8 cellular contexts compared by ENCODE assay signal in the genomic region with DNA sequence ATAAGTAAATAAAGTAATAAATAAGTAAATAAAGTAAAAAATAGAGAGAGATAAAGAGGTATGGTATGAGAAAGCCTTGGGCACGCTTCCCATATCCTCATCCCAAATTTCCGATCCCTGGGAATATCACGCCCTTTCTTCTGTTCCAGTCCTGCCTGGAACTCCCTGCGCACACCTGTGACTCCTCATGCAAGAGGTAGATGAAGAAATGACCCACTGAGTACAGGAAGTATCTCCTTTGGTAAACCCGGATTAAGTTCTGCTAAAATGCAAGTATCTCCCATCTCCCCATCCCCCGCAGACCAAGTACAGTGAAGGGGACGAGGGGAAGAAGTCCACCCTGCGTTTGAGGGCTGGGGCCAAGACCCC. TPM values are rescaled to one million over a fixed set of nuclear protein-coding genes. Genes with fewer than 3 reads are reported as not detected.
DNase-seq lines count a peak whose midpoint lies in the region; ATAC-seq and TF ChIP-seq lines count a peak whose summit lies in the region.

No MANE protein-coding gene starts in this region.

- H3K4me3 ChIP-seq in Panc1 (ENCODE audit: low read depth in 2 of 2, low read length in 2 of 2) (peak overlapping the region; percentile 71 to 85), fibroblast of pulmonary artery (replicated peaks; ENCODE audit: low read depth, low read length) (peak overlapping the region; percentile 87), skin epidermis (peak overlapping the region; percentile 74 to 99 (median 83))

- ATAC-seq in GM21526 (IDR thresholded peaks at IDR 0.05; ENCODE audit: low FRiP score, unreplicated experiment) (peak; percentile 20), Panc1 (no peak)

- no peaks in the 10 kb centered on the region for H3K4me1 ChIP-seq in Panc1 (ENCODE audit: control insufficient read depth, insufficient read depth, low read length)

- no peak for DNase-seq in Panc1 (ENCODE audit: low read depth, low spot score)
- no peak for DNase-seq in fibroblast of pulmonary artery (ENCODE audit: low read depth)
- no peak for DNase-seq in cerebellar cortex (ENCODE audit: low spot score)
- DNase-seq in T1000 (lab: John Stamatoyannopoulos, UW) = no peak
- no peak for DNase-seq in NCI-H1694 treated with DMSO at 0.1 percent for 48 hours (lab: John Stamatoyannopoulos, UW)
- DNase-seq in islet precursor cell = no peak

- no peaks in the 10 kb centered on the region for H3K9me3 ChIP-seq in Panc1 (ENCODE audit: control insufficient read depth, insufficient read depth, low read depth, low read length)

- intact Hi-C loops in Panc1 (cut with micrococcal nuclease; ENCODE audit: unreplicated experiment) = no loop called here

- CTCF ChIA-PET in Panc1 (lab: Charles Lee) = interaction anchor here (0.6 kb wide), 1 partner anchor 12 kb away, joined by 7 read pairs; no protein-coding TSS in a partner anchor

- H3K27ac ChIP-seq in Panc1 (ENCODE audit: low read length) (no peak overlapping the region; the same call in 1 of the 2 replicates), skin epidermis (peak overlapping the region in 14 of 21 experiments; percentile 91 to 98 (median 96))

- no peaks in the 10 kb centered on the region for H3K27me3 ChIP-seq in Panc1 (ENCODE audit: control insufficient read depth, insufficient read depth, low read length)

- BruUV-seq in Panc1 (replicated peaks; lab: Mats Ljungman, UMichigan) = no TSS peak

- no peak for TF ChIP-seq CTCF in Panc1 (IDR thresholded peaks at IDR 0.05)
- TF ChIP-seq CTCF in fibroblast of pulmonary artery (IDR thresholded peaks at IDR 0.05; ENCODE audit: low read length, missing control alignments) = no peak

- in situ Hi-C loops in Panc1 (cut with HindIII; ENCODE audit: low pct_unique_long_range_greater_than_20kb, low sequenced_read_pairs) = no loop called here

- POLR2A ChIA-PET in Panc1 (lab: Charles Lee) = interaction anchor here (0.6 kb wide), 1 partner anchor 76 kb away, joined by 10 read pairs; no protein-coding TSS in a partner anchor

- no peaks in the 10 kb centered on the region for H3K36me3 ChIP-seq in Panc1 (ENCODE audit: control insufficient read depth, insufficient read depth, low read length)

RNA-seq across cellular contexts. Expression of gene ZNF136, which starts 0.4 kb away (rescaled TPM):
- total RNA-seq in Panc1 (2021; ENCODE audit: unreplicated experiment) = 4.6 TPM
- 4.2 TPM for polyA plus RNA-seq in Panc1 (2012; ENCODE audit: insufficient read length)

RNA-seq across cellular contexts. Expression of gene ZNF625, which starts 6.0 kb away (rescaled TPM):
- total RNA-seq in Panc1 (2021; ENCODE audit: unreplicated experiment) = 7.9 TPM
- polyA plus RNA-seq in Panc1 (2012; ENCODE audit: insufficient read length) = 1.0 TPM

RNA-seq across cellular contexts. Expression of gene ZNF20, which starts 22.3 kb away (rescaled TPM):
- 4.9 TPM for total RNA-seq in Panc1 (2021; ENCODE audit: unreplicated experiment)
- 1.8 TPM for polyA plus RNA-seq in Panc1 (2012; ENCODE audit: insufficient read length)
